ENCODE assay signal across 1 cellular context in genomic region chr15:83955806-83956265, GRCh38.
TF ChIP-seq lines count a peak whose summit lies in the region.

No MANE protein-coding gene starts in this region.

TF ChIP-seq in GM12878, 131 proteins besides CTCF, POLR2A, EP300 and RAD21 (continued from another document):
- TF ChIP-seq, protein P1, sequence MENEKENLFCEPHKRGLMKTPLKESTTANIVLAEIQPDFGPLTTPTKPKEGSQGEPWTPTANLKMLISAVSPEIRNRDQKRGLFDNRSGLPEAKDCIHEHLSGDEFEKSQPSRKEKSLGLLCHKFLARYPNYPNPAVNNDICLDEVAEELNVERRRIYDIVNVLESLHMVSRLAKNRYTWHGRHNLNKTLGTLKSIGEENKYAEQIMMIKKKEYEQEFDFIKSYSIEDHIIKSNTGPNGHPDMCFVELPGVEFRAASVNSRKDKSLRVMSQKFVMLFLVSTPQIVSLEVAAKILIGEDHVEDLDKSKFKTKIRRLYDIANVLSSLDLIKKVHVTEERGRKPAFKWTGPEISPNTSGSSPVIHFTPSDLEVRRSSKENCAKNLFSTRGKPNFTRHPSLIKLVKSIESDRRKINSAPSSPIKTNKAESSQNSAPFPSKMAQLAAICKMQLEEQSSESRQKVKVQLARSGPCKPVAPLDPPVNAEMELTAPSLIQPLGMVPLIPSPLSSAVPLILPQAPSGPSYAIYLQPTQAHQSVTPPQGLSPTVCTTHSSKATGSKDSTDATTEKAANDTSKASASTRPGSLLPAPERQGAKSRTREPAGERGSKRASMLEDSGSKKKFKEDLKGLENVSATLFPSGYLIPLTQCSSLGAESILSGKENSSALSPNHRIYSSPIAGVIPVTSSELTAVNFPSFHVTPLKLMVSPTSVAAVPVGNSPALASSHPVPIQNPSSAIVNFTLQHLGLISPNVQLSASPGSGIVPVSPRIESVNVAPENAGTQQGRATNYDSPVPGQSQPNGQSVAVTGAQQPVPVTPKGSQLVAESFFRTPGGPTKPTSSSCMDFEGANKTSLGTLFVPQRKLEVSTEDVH (IDR thresholded peaks at IDR 0.05; ENCODE audit: low read depth, partially characterized antibody): peak; percentile 22
- TF ChIP-seq IKZF1 (conservative IDR thresholded peaks at IDR 0.05): peak; percentile 85
- peak; percentile 72 for TF ChIP-seq PAX5 (IDR thresholded peaks at IDR 0.05; ENCODE audit: borderline replicate concordance, low read depth, low read length)
- TF ChIP-seq STAT1 (conservative IDR thresholded peaks at IDR 0.05): 0 out of 2 replicates have a peak, but pooled peaks have one; percentile 6
- TF ChIP-seq, protein P2, sequence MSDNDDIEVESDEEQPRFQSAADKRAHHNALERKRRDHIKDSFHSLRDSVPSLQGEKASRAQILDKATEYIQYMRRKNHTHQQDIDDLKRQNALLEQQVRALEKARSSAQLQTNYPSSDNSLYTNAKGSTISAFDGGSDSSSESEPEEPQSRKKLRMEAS (IDR thresholded peaks at IDR 0.05; ENCODE audit: low read depth, low read length): no peak
- 0 out of 2 replicates have a peak, but pooled peaks have one; percentile 29 for TF ChIP-seq RB1 (IDR thresholded peaks at IDR 0.05; ENCODE audit: borderline replicate concordance)
- TF ChIP-seq SP1 (IDR thresholded peaks at IDR 0.05; ENCODE audit: low read depth, low read length): peak; percentile 39
- TF ChIP-seq SIN3A (IDR thresholded peaks at IDR 0.05; ENCODE audit: low read depth, low read length): no peak
- TF ChIP-seq BHLHE40 (IDR thresholded peaks at IDR 0.05; ENCODE audit: borderline replicate concordance in 1 of 2, low read depth in 2 of 2, low read length in 1 of 2): peak; percentile 28 to 42; a peak in 2 of 4 replicates
- TF ChIP-seq POLR2AphosphoS5 (IDR thresholded peaks at IDR 0.05; ENCODE audit: low read length): peak; percentile 38; the same call in 1 of the 2 replicates
- TF ChIP-seq RCOR1 (conservative IDR thresholded peaks at IDR 0.05; ENCODE audit: low read depth, low read length): 0 out of 2 replicates have a peak, but pooled peaks have one; percentile 76
- peak; percentile 63 for TF ChIP-seq MTA2 (IDR thresholded peaks at IDR 0.05; ENCODE audit: low read depth)
- TF ChIP-seq HSF1 (IDR thresholded peaks at IDR 0.05; ENCODE audit: low read depth, low read length): no peak
- peak; percentile 66 for TF ChIP-seq YY1 (IDR thresholded peaks at IDR 0.05; ENCODE audit: low read depth, low read length)
- TF ChIP-seq MEF2B (IDR thresholded peaks at IDR 0.05; ENCODE audit: partially characterized antibody, poor library complexity, severe bottlenecking): peak; percentile 14
- no peak for TF ChIP-seq POLR2AphosphoS2 (IDR thresholded peaks at IDR 0.05; ENCODE audit: low read depth, low read length)
- no peak for TF ChIP-seq SUPT20H (IDR thresholded peaks at IDR 0.05; ENCODE audit: borderline replicate concordance, control insufficient read depth, low read depth, low read length)
- peak; percentile 86 for TF ChIP-seq CBX5 (IDR thresholded peaks at IDR 0.05; ENCODE audit: low read depth)
- TF ChIP-seq, protein P3, sequence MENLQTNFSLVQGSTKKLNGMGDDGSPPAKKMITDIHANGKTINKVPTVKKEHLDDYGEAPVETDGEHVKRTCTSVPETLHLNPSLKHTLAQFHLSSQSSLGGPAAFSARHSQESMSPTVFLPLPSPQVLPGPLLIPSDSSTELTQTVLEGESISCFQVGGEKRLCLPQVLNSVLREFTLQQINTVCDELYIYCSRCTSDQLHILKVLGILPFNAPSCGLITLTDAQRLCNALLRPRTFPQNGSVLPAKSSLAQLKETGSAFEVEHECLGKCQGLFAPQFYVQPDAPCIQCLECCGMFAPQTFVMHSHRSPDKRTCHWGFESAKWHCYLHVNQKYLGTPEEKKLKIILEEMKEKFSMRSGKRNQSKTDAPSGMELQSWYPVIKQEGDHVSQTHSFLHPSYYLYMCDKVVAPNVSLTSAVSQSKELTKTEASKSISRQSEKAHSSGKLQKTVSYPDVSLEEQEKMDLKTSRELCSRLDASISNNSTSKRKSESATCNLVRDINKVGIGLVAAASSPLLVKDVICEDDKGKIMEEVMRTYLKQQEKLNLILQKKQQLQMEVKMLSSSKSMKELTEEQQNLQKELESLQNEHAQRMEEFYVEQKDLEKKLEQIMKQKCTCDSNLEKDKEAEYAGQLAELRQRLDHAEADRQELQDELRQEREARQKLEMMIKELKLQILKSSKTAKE (IDR thresholded peaks at IDR 0.05; ENCODE audit: low read depth, poor library complexity, severe bottlenecking): peak; percentile 60
- peak; percentile 89 for TF ChIP-seq EED (IDR thresholded peaks at IDR 0.05; ENCODE audit: low read depth)
- no peak for TF ChIP-seq SREBF1 (IDR thresholded peaks at IDR 0.05; ENCODE audit: low read length)
- TF ChIP-seq, protein P4, sequence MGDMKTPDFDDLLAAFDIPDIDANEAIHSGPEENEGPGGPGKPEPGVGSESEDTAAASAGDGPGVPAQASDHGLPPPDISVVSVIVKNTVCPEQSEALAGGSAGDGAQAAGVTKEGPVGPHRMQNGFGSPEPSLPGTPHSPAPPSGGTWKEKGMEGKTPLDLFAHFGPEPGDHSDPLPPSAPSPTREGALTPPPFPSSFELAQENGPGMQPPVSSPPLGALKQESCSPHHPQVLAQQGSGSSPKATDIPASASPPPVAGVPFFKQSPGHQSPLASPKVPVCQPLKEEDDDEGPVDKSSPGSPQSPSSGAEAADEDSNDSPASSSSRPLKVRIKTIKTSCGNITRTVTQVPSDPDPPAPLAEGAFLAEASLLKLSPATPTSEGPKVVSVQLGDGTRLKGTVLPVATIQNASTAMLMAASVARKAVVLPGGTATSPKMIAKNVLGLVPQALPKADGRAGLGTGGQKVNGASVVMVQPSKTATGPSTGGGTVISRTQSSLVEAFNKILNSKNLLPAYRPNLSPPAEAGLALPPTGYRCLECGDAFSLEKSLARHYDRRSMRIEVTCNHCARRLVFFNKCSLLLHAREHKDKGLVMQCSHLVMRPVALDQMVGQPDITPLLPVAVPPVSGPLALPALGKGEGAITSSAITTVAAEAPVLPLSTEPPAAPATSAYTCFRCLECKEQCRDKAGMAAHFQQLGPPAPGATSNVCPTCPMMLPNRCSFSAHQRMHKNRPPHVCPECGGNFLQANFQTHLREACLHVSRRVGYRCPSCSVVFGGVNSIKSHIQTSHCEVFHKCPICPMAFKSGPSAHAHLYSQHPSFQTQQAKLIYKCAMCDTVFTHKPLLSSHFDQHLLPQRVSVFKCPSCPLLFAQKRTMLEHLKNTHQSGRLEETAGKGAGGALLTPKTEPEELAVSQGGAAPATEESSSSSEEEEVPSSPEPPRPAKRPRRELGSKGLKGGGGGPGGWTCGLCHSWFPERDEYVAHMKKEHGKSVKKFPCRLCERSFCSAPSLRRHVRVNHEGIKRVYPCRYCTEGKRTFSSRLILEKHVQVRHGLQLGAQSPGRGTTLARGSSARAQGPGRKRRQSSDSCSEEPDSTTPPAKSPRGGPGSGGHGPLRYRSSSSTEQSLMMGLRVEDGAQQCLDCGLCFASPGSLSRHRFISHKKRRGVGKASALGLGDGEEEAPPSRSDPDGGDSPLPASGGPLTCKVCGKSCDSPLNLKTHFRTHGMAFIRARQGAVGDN (IDR thresholded peaks at IDR 0.05): 0 out of 2 replicates have a peak, but pooled peaks have one; percentile 22
- peak; percentile 82 for TF ChIP-seq RUNX3 (IDR thresholded peaks at IDR 0.05; ENCODE audit: low read length)
- 0 out of 2 replicates have a peak, but pooled peaks have one; percentile 41 for TF ChIP-seq CREM (IDR thresholded peaks at IDR 0.05; ENCODE audit: low read depth)
- TF ChIP-seq NR2F1 (conservative IDR thresholded peaks at IDR 0.05): peak; percentile 66
- TF ChIP-seq DPF2 (IDR thresholded peaks at IDR 0.05): peak; percentile 91
- no peak for TF ChIP-seq E2F4 (IDR thresholded peaks at IDR 0.05; ENCODE audit: low read depth, low read length)
- peak; percentile 11; the same call in 1 of the 2 replicates for TF ChIP-seq SMC3 (IDR thresholded peaks at IDR 0.05; ENCODE audit: borderline replicate concordance, low read length)
- TF ChIP-seq GATAD2B (conservative IDR thresholded peaks at IDR 0.05; ENCODE audit: low read depth): 0 out of 2 replicates have a peak, but pooled peaks have one; percentile 50
- TF ChIP-seq POU2F2 (IDR thresholded peaks at IDR 0.05; ENCODE audit: borderline replicate concordance, low read depth, low read length): 0 out of 3 replicates have a peak, but pooled peaks have one; percentile 51
- peak; percentile 82; the same call in 1 of the 2 replicates for TF ChIP-seq HDGF (IDR thresholded peaks at IDR 0.05)
- TF ChIP-seq SPI1 (IDR thresholded peaks at IDR 0.05; ENCODE audit: borderline replicate concordance, insufficient read depth, low read depth, low read length): peak; percentile 99
- no peak for TF ChIP-seq MYC (IDR thresholded peaks at IDR 0.05; ENCODE audit: insufficient read depth, insufficient read length, insufficient replicate concordance, low read length, severe bottlenecking)
- TF ChIP-seq TCF7 (IDR thresholded peaks at IDR 0.05; ENCODE audit: borderline replicate concordance): no peak
- no peak for TF ChIP-seq CEBPZ (IDR thresholded peaks at IDR 0.05; ENCODE audit: low read depth, low read length)
- TF ChIP-seq ATF3 (IDR thresholded peaks at IDR 0.05; ENCODE audit: borderline replicate concordance, extremely low read depth, low read depth, low read length): no peak
